In genomic region chr15:31362121-31362520, GRCh38 we compare ENCODE assay signal across 9 cellular contexts. TPM values are rescaled to one million over a fixed set of nuclear protein-coding genes. Genes with fewer than 3 reads are reported as not detected.
DNase-seq lines count a peak whose midpoint lies in the region; ATAC-seq, FAIRE-seq and TF ChIP-seq lines count a peak whose summit lies in the region.
"Had no signal": no experiment of that assay in that cellular context is flagged by ENCODE, and none has a peak within 500 bp of the region (broad histone marks: within the 10 kb centered on the region; RNA-seq: fewer than 3 reads in every experiment).

No MANE protein-coding gene starts in this region.

- peaks cover 43 to 85% (median 69%) of the 10 kb centered on the region in 3 donors for H3K4me1 Mint-ChIP-seq in IgD-negative memory B cell
- H3K4me1 Mint-ChIP-seq in naive thymus-derived CD4-positive, alpha-beta T cell = peaks cover 80 to 99% (median 98%) of the 10 kb centered on the region in 7 donors

- H3K27ac Mint-ChIP-seq in IgD-negative memory B cell = peak overlapping the region; percentile 83 to 96 (median 93)
- H3K27ac Mint-ChIP-seq in naive thymus-derived CD4-positive, alpha-beta T cell = peak overlapping the region; percentile 92 to 99 (median 97)

- POLR2A ChIA-PET in K562 (lab: Yijun Ruan, JAX) = interaction anchor here (0.7 kb wide), 1 partner anchor 127 kb away, joined by 4 read pairs; no protein-coding TSS in a partner anchor
- POLR2A ChIA-PET in naive thymus-derived CD4-positive, alpha-beta T cell (lab: Charles Lee) = interaction anchor here (1.2 to 25.6 kb wide), 15 partner anchors 15 to 159 kb away, joined by 3 to 529 read pairs (median 5); partner anchors contain the start of gene KLF13

- in situ Hi-C loops in K562 (cut with MboI) = no loop called here

- no peak for TF ChIP-seq RAD21 in K562 (CRISPR knock-in tag; conservative IDR thresholded peaks at IDR 0.05 in 1 of 2, IDR thresholded peaks at IDR 0.05 in 1 of 2)

- peaks cover 0 to 12% (median 7%) of the 10 kb centered on the region in 11 experiments; a peak in 13 of 22 replicates for H3K36me3 ChIP-seq in BLaER1 treated with 17β-estradiol and CSF1 and Interleukin-3, amounts not matched to agents 10 nM and 100 nM
- H3K36me3 ChIP-seq in K562 (ENCODE audit: control insufficient read depth, insufficient read depth, low read length) = no peaks in the 10 kb centered on the region
- H3K36me3 ChIP-seq in naive thymus-derived CD4-positive, alpha-beta T cell (ENCODE audit: control insufficient read depth in 2 of 3, insufficient read depth in 3 of 3, low read length in 3 of 3) = no peaks in the 10 kb centered on the region

- no peaks in the 10 kb centered on the region for H3K9me3 ChIP-seq in BLaER1 treated with 17β-estradiol and CSF1 and Interleukin-3, amounts not matched to agents 10 nM and 100 nM (replicated peaks in 1 of 11)
- no peaks in the 10 kb centered on the region for H3K9me3 ChIP-seq in K562 (replicated peaks; ENCODE audit: control insufficient read depth, insufficient read depth, low read depth, low read length)
- H3K9me3 ChIP-seq in naive thymus-derived CD4-positive, alpha-beta T cell (ENCODE audit: control insufficient read depth in 2 of 3, low read length in 3 of 3) = no peaks in the 10 kb centered on the region

- H4K20me1 ChIP-seq in BLaER1 treated with 17β-estradiol and CSF1 and Interleukin-3, amounts not matched to agents 10 nM and 100 nM = peaks cover 55 to 100% (median 93%) of the 10 kb centered on the region in 11 experiments
- H4K20me1 ChIP-seq in K562 (replicated peaks; ENCODE audit: control insufficient read depth, insufficient read depth, low read length) = no peaks in the 10 kb centered on the region

- H3K4me1 ChIP-seq in BLaER1 treated with 17β-estradiol and CSF1 and Interleukin-3, amounts not matched to agents 10 nM and 100 nM = peaks cover 99 to 100% (median 100%) of the 10 kb centered on the region in 10 experiments
- H3K4me1 ChIP-seq in K562 (replicated peaks in 1 of 2; ENCODE audit: control insufficient read depth in 2 of 2, insufficient read depth in 2 of 2, low read length in 2 of 2) = peaks cover 46 to 59% of the 10 kb centered on the region in 2 experiments
- peaks cover 91 to 93% of the 10 kb centered on the region in 2 donors for H3K4me1 ChIP-seq in naive thymus-derived CD4-positive, alpha-beta T cell (ENCODE audit: control insufficient read depth in 2 of 2, insufficient read depth in 2 of 2, low read length in 2 of 2)

- H3K27me3 Mint-ChIP-seq in IgD-negative memory B cell = no peaks in the 10 kb centered on the region
- H3K27me3 Mint-ChIP-seq in naive thymus-derived CD4-positive, alpha-beta T cell = no peaks in the 10 kb centered on the region

- intact Hi-C loops in K562 (cut with micrococcal nuclease) = no loop called here
- intact Hi-C loops in naive thymus-derived CD4-positive, alpha-beta T cell (cut with micrococcal nuclease) = no loop called here

- ATAC-seq in K562 (no peak), HG02623 (IDR thresholded peaks at IDR 0.05; ENCODE audit: unreplicated experiment) (no peak)
- no peak for ATAC-seq in naive thymus-derived CD4-positive, alpha-beta T cell

- H3K36me3 Mint-ChIP-seq in IgD-negative memory B cell = peaks cover 10% of the 10 kb centered on the region
- peaks cover 4 to 31% (median 5%) of the 10 kb centered on the region in 5 donors for H3K36me3 Mint-ChIP-seq in naive thymus-derived CD4-positive, alpha-beta T cell

- peak overlapping the region; percentile 87 to 99 (median 94) for H3K4me2 ChIP-seq in BLaER1 treated with 17β-estradiol and CSF1 and Interleukin-3, amounts not matched to agents 10 nM and 100 nM
- no peak overlapping the region; the same call in 1 of the 2 replicates for H3K4me2 ChIP-seq in K562 (ENCODE audit: insufficient read depth, low read length)

- no peaks in the 10 kb centered on the region for H3K9me1 ChIP-seq in K562 (ENCODE audit: control insufficient read depth, insufficient read depth, low read length)

- 44% methylated on average over 4 of the region's 4 CpGs for WGBS in K562 (ENCODE audit: insufficient coverage, low coverage, missing lambda C conversion rate)

- H2AFZ ChIP-seq in K562 (ENCODE audit: low read depth, low read length) = peak overlapping the region; percentile 62; the same call in 1 of the 2 replicates

- peak overlapping the region in 9 of 11 experiments; percentile 69 to 84 (median 78); a peak in 17 of 22 replicates for H3K9ac ChIP-seq in BLaER1 treated with 17β-estradiol and CSF1 and Interleukin-3, amounts not matched to agents 10 nM and 100 nM
- no peak overlapping the region for H3K9ac ChIP-seq in K562 (ENCODE audit: insufficient read depth in 1 of 2, low read depth in 2 of 2, low read length in 2 of 2)

- peaks cover 7% of the 10 kb centered on the region; the same call in 1 of the 3 replicates for H3K79me2 ChIP-seq in K562 (ENCODE audit: control insufficient read depth, insufficient read depth, low read length)

- H3K27me3 ChIP-seq in BLaER1 treated with 17β-estradiol and CSF1 and Interleukin-3, amounts not matched to agents 10 nM and 100 nM = no peaks in the 10 kb centered on the region
- H3K27me3 ChIP-seq in K562 (ENCODE audit: control insufficient read depth in 2 of 2, insufficient read depth in 2 of 2, low read length in 2 of 2) = no peaks in the 10 kb centered on the region
- no peaks in the 10 kb centered on the region for H3K27me3 ChIP-seq in naive thymus-derived CD4-positive, alpha-beta T cell (ENCODE audit: control insufficient read depth in 2 of 2, insufficient read depth in 2 of 2, low read length in 2 of 2)

- peak overlapping the region; percentile 60 to 86 (median 78) for H3K4me3 Mint-ChIP-seq in IgD-negative memory B cell
- H3K4me3 Mint-ChIP-seq in naive thymus-derived CD4-positive, alpha-beta T cell = peak overlapping the region; percentile 76 to 95 (median 85)

- peak overlapping the region in 10 of 11 experiments; percentile 67 to 94 (median 88); a peak in 19 of 22 replicates for H3K27ac ChIP-seq in BLaER1 treated with 17β-estradiol and CSF1 and Interleukin-3, amounts not matched to agents 10 nM and 100 nM
- no peak overlapping the region for H3K27ac ChIP-seq in K562 (ENCODE audit: extremely low read depth, low read depth, low read length)
- peak overlapping the region; percentile 94 for H3K27ac ChIP-seq in naive thymus-derived CD4-positive, alpha-beta T cell (ENCODE audit: low read depth, low read length)

- BruUV-seq in K562 (replicated peaks; lab: Mats Ljungman, UMichigan) = no TSS peak

- DNase-seq in K562 (ENCODE audit: extremely low read depth in 1 of 4, low spot score in 3 of 4) = no peak
- no peak for DNase-seq in naive thymus-derived CD4-positive, alpha-beta T cell
- DNase-seq in GM19238 (ENCODE audit: insufficient read length, low spot score) = no peak
- no peak for DNase-seq in DMS53 (lab: John Stamatoyannopoulos, UW)
- no peak for DNase-seq in occipital lobe (lab: John Stamatoyannopoulos, UW)
- DNase-seq: DMS153 had no signal

- no peak for TF ChIP-seq EP300 in K562 (IDR thresholded peaks at IDR 0.05; ENCODE audit: low read length)

- H3K9me3 Mint-ChIP-seq in IgD-negative memory B cell = no peaks in the 10 kb centered on the region
- H3K9me3 Mint-ChIP-seq in naive thymus-derived CD4-positive, alpha-beta T cell = no peaks in the 10 kb centered on the region

- no peak for FAIRE-seq in K562 (lab: Jason Lieb, UNC)

- TF ChIP-seq POLR2A in K562 (conservative IDR thresholded peaks at IDR 0.05) = no peak

- peak overlapping the region in 6 of 10 experiments; percentile 37 to 58 (median 47); a peak in 9 of 20 replicates for H3K4me3 ChIP-seq in BLaER1 treated with 17β-estradiol and CSF1 and Interleukin-3, amounts not matched to agents 10 nM and 100 nM
- H3K4me3 ChIP-seq in K562 = no peak overlapping the region
- H3K4me3 ChIP-seq in naive thymus-derived CD4-positive, alpha-beta T cell (ENCODE audit: low read length) = peak overlapping the region; percentile 43

- CTCF ChIA-PET in K562 (lab: Yijun Ruan, JAX; ENCODE audit: low intra/inter-chr PET ratio) = no interaction called here
- CTCF ChIA-PET in naive thymus-derived CD4-positive, alpha-beta T cell (lab: Charles Lee) = interaction anchor here (0.8 to 6.5 kb wide), 14 partner anchors 8 to 126 kb away, joined by 3 to 54 read pairs (median 6); no protein-coding TSS in a partner anchor

- no peak for TF ChIP-seq CTCF in K562 (IDR thresholded peaks at IDR 0.05 in 2 of 3, conservative IDR thresholded peaks at IDR 0.05 in 1 of 3; ENCODE audit: insufficient read depth in 2 of 3, low read depth in 1 of 3, low read length in 3 of 3)

TF ChIP-seq in K562, 482 proteins besides CTCF, POLR2A, EP300 and RAD21 (continues in another document):
- TF ChIP-seq STAT5A (IDR thresholded peaks at IDR 0.05; ENCODE audit: borderline replicate concordance, low read length) = no peak

RNA-seq across cellular contexts. Expression of gene KLF13, which starts 35.5 kb away (rescaled TPM):
- polyA plus RNA-seq in IgD-negative memory B cell = 81.4 TPM
- total RNA-seq in K562 (2011; cell fraction: chromatin; rRNA removed; ENCODE audit: low replicate concordance) = 3.0 and 4.1 TPM in 2 replicates
- total RNA-seq in K562 (2011; cell fraction: nucleolus; rRNA removed) = 3.0 and 4.2 TPM in 2 replicates
- total RNA-seq in K562 (2011; cell fraction: nucleoplasm; rRNA removed) = 6.4 and 7.3 TPM in 2 replicates
- 6.4 and 6.5 TPM in 2 replicates for total RNA-seq in K562 (2014; rRNA removed)
- total RNA-seq in K562 (2014; rRNA removed; fragmentation: Illumina TruSeq; extraction: Trizol) = 8.1 and 9.6 TPM in 2 replicates
- total RNA-seq in K562 (2015; rRNA removed; fragmentation: Illumina TruSeq; extraction: Trizol) = 4.5 and 6.1 TPM in 2 replicates
- 10.5 and 13.6 TPM in 2 replicates for total RNA-seq in K562 (2021)
- polyA plus RNA-seq in K562 (2011; rRNA removed) = 4.1 and 4.8 TPM in 2 replicates
- 2.1 and 2.7 TPM in 2 replicates for polyA plus RNA-seq in K562 (2011; cell fraction: cytosol; rRNA removed)
- polyA plus RNA-seq in K562 (2011; cell fraction: nucleus; rRNA removed) = 1.3 and 2.2 TPM in 2 replicates
- polyA plus RNA-seq in K562 (2012) = 6.4 and 7.3 TPM in 2 replicates
- 5.9 TPM in 2 replicates for polyA plus RNA-seq in K562 (2014; fragmentation: Illumina TruSeq; extraction: Trizol)
- polyA plus RNA-seq in K562 (2014; fragmentation: Nextera tagmentation; extraction: Ambion mirVana) = 1 to 10 TPM; 1.8 to 2.2 TPM
- 3.0 and 3.3 TPM in 2 replicates for polyA plus RNA-seq in K562 (2014; rRNA removed)
- polyA minus RNA-seq in K562 (2011; rRNA and poly(A)+ RNA removed) = 4.6 and 5.4 TPM in 2 replicates
- polyA minus RNA-seq in K562 (2011; cell fraction: cytosol; rRNA and poly(A)+ RNA removed) = 3.5 and 4.4 TPM in 2 replicates
- polyA minus RNA-seq in K562 (2011; cell fraction: nucleus; rRNA and poly(A)+ RNA removed) = 1.00 and 1.3 TPM in 2 replicates
- 100 to 1,000 TPM; 175 to 256 (median 199) TPM for total RNA-seq in naive thymus-derived CD4-positive, alpha-beta T cell
- polyA plus RNA-seq in naive thymus-derived CD4-positive, alpha-beta T cell = 10 to 100 TPM; 42.4 to 53.7 TPM
- 47.9 TPM for total RNA-seq in occipital lobe

Comparison
In these comparisons a context has a peak if more than half of its experiments do, and no peak if none do; other contexts are left out.
1. H3K9ac ChIP-seq: peak in BLaER1 treated with 17β-estradiol and CSF1 and Interleukin-3, amounts not matched to agents 10 nM and 100 nM (9 of 11); none in K562 (0 of 2).